Comparison of ENCODE assay signal across 1 cellular context in the genomic region with DNA sequence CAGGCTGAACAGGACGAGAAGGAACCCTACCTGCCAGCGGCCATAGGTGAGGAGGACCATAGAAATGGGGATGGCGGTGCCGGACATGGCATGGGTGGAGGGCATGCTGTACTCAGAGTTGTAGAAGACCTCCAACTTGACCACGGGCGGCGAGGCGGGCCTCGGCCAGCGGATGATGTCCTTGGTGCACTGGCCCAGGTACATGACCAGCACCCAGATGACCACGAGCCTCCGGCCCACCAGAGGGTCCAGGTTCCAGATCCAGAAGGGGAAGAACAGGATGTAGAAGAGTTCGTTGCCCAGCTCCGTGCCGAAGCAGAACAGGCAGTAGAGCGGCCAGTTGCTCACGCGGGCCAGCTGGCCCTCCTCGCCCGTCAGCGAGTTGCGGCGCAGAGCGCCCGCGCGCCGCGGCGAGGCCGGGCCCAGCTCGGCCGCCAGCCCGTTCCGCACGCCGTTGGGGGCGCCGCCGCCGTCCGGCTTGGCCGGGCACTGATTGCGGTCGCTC.
TF ChIP-seq lines count a peak whose summit lies in the region.

No MANE protein-coding gene starts in this region.

TF ChIP-seq in HepG2, 621 proteins besides CTCF, POLR2A, EP300 and RAD21 (continued from another document and continues in another):
- no peak for TF ChIP-seq NONO (IDR thresholded peaks at IDR 0.05)
- TF ChIP-seq NONO (CRISPR knock-in tag; conservative IDR thresholded peaks at IDR 0.05), result no peak
- no peak for TF ChIP-seq SRSF4 (IDR thresholded peaks at IDR 0.05; ENCODE audit: low read depth, low read length, poor library complexity, severe bottlenecking)
- TF ChIP-seq, protein P1, sequence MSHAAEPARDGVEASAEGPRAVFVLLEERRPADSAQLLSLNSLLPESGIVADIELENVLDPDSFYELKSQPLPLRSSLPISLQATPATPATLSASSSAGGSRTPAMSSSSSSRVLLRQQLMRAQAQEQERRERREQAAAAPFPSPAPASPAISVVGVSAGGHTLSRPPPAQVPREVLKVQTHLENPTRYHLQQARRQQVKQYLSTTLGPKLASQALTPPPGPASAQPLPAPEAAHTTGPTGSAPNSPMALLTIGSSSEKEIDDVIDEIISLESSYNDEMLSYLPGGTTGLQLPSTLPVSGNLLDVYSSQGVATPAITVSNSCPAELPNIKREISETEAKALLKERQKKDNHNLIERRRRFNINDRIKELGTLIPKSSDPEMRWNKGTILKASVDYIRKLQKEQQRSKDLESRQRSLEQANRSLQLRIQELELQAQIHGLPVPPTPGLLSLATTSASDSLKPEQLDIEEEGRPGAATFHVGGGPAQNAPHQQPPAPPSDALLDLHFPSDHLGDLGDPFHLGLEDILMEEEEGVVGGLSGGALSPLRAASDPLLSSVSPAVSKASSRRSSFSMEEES (CRISPR knock-in tag; IDR thresholded peaks at IDR 0.05), result no peak
- no peak for TF ChIP-seq KLF9 (CRISPR knock-in tag; IDR thresholded peaks at IDR 0.05; ENCODE audit: low read depth)
- no peak for TF ChIP-seq SIN3B (IDR thresholded peaks at IDR 0.05; ENCODE audit: low read length)
- TF ChIP-seq, protein P2, sequence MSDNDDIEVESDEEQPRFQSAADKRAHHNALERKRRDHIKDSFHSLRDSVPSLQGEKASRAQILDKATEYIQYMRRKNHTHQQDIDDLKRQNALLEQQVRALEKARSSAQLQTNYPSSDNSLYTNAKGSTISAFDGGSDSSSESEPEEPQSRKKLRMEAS (IDR thresholded peaks at IDR 0.05), result peak; percentile 57
- TF ChIP-seq ASH2L (IDR thresholded peaks at IDR 0.05; ENCODE audit: insufficient read length, low read depth, low read length), result peak; percentile 46
- no peak for TF ChIP-seq ZNF282 (IDR thresholded peaks at IDR 0.05; ENCODE audit: partially characterized antibody)
- no peak for TF ChIP-seq AGO1 (IDR thresholded peaks at IDR 0.05; ENCODE audit: low read depth, low read length, poor library complexity, severe bottlenecking)
- TF ChIP-seq MBNL3 (CRISPR knock-in tag; conservative IDR thresholded peaks at IDR 0.05), result no peak
- TF ChIP-seq ZNF264 (CRISPR knock-in tag; IDR thresholded peaks at IDR 0.05), result no peak
- TF ChIP-seq RFX5 (IDR thresholded peaks at IDR 0.05; ENCODE audit: low read depth, low read length), result no peak
- TF ChIP-seq, protein P3, sequence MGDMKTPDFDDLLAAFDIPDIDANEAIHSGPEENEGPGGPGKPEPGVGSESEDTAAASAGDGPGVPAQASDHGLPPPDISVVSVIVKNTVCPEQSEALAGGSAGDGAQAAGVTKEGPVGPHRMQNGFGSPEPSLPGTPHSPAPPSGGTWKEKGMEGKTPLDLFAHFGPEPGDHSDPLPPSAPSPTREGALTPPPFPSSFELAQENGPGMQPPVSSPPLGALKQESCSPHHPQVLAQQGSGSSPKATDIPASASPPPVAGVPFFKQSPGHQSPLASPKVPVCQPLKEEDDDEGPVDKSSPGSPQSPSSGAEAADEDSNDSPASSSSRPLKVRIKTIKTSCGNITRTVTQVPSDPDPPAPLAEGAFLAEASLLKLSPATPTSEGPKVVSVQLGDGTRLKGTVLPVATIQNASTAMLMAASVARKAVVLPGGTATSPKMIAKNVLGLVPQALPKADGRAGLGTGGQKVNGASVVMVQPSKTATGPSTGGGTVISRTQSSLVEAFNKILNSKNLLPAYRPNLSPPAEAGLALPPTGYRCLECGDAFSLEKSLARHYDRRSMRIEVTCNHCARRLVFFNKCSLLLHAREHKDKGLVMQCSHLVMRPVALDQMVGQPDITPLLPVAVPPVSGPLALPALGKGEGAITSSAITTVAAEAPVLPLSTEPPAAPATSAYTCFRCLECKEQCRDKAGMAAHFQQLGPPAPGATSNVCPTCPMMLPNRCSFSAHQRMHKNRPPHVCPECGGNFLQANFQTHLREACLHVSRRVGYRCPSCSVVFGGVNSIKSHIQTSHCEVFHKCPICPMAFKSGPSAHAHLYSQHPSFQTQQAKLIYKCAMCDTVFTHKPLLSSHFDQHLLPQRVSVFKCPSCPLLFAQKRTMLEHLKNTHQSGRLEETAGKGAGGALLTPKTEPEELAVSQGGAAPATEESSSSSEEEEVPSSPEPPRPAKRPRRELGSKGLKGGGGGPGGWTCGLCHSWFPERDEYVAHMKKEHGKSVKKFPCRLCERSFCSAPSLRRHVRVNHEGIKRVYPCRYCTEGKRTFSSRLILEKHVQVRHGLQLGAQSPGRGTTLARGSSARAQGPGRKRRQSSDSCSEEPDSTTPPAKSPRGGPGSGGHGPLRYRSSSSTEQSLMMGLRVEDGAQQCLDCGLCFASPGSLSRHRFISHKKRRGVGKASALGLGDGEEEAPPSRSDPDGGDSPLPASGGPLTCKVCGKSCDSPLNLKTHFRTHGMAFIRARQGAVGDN (CRISPR knock-in tag; IDR thresholded peaks at IDR 0.05), result peak; percentile 57; the same call in 1 of the 2 replicates
- TF ChIP-seq SALL1 (CRISPR knock-in tag; IDR thresholded peaks at IDR 0.05), result no peak
- peak; percentile 65; the same call in 1 of the 2 replicates for TF ChIP-seq SPEN (CRISPR knock-in tag; IDR thresholded peaks at IDR 0.05; ENCODE audit: low read depth)
- TF ChIP-seq ZNF547 (CRISPR knock-in tag; IDR thresholded peaks at IDR 0.05), result 0 out of 2 replicates have a peak, but pooled peaks have one; percentile 4
- 0 out of 2 replicates have a peak, but pooled peaks have one; percentile 4 for TF ChIP-seq POGZ (CRISPR knock-in tag; IDR thresholded peaks at IDR 0.05)
- TF ChIP-seq, protein P4, sequence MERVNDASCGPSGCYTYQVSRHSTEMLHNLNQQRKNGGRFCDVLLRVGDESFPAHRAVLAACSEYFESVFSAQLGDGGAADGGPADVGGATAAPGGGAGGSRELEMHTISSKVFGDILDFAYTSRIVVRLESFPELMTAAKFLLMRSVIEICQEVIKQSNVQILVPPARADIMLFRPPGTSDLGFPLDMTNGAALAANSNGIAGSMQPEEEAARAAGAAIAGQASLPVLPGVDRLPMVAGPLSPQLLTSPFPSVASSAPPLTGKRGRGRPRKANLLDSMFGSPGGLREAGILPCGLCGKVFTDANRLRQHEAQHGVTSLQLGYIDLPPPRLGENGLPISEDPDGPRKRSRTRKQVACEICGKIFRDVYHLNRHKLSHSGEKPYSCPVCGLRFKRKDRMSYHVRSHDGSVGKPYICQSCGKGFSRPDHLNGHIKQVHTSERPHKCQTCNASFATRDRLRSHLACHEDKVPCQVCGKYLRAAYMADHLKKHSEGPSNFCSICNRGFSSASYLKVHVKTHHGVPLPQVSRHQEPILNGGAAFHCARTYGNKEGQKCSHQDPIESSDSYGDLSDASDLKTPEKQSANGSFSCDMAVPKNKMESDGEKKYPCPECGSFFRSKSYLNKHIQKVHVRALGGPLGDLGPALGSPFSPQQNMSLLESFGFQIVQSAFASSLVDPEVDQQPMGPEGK (CRISPR knock-in tag; IDR thresholded peaks at IDR 0.05), result no peak
- TF ChIP-seq, protein P5, sequence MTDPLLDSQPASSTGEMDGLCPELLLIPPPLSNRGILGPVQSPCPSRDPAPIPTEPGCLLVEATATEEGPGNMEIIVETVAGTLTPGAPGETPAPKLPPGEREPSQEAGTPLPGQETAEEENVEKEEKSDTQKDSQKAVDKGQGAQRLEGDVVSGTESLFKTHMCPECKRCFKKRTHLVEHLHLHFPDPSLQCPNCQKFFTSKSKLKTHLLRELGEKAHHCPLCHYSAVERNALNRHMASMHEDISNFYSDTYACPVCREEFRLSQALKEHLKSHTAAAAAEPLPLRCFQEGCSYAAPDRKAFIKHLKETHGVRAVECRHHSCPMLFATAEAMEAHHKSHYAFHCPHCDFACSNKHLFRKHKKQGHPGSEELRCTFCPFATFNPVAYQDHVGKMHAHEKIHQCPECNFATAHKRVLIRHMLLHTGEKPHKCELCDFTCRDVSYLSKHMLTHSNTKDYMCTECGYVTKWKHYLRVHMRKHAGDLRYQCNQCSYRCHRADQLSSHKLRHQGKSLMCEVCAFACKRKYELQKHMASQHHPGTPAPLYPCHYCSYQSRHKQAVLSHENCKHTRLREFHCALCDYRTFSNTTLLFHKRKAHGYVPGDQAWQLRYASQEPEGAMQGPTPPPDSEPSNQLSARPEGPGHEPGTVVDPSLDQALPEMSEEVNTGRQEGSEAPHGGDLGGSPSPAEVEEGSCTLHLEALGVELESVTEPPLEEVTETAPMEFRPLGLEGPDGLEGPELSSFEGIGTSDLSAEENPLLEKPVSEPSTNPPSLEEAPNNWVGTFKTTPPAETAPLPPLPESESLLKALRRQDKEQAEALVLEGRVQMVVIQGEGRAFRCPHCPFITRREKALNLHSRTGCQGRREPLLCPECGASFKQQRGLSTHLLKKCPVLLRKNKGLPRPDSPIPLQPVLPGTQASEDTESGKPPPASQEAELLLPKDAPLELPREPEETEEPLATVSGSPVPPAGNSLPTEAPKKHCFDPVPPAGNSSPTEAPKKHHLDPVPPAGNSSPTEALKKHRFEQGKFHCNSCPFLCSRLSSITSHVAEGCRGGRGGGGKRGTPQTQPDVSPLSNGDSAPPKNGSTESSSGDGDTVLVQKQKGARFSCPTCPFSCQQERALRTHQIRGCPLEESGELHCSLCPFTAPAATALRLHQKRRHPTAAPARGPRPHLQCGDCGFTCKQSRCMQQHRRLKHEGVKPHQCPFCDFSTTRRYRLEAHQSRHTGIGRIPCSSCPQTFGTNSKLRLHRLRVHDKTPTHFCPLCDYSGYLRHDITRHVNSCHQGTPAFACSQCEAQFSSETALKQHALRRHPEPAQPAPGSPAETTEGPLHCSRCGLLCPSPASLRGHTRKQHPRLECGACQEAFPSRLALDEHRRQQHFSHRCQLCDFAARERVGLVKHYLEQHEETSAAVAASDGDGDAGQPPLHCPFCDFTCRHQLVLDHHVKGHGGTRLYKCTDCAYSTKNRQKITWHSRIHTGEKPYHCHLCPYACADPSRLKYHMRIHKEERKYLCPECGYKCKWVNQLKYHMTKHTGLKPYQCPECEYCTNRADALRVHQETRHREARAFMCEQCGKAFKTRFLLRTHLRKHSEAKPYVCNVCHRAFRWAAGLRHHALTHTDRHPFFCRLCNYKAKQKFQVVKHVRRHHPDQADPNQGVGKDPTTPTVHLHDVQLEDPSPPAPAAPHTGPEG (CRISPR knock-in tag; IDR thresholded peaks at IDR 0.05), result no peak
- no peak for TF ChIP-seq HDAC2 (CRISPR knock-in tag; IDR thresholded peaks at IDR 0.05)
- TF ChIP-seq MXI1 (IDR thresholded peaks at IDR 0.05; ENCODE audit: borderline replicate concordance, low read depth, low read length), result peak; percentile 47; the same call in 1 of the 3 replicates
- TF ChIP-seq POLR2AphosphoS5 (IDR thresholded peaks at IDR 0.05; ENCODE audit: low read depth, low read length), result no peak
- TF ChIP-seq, protein P6, sequence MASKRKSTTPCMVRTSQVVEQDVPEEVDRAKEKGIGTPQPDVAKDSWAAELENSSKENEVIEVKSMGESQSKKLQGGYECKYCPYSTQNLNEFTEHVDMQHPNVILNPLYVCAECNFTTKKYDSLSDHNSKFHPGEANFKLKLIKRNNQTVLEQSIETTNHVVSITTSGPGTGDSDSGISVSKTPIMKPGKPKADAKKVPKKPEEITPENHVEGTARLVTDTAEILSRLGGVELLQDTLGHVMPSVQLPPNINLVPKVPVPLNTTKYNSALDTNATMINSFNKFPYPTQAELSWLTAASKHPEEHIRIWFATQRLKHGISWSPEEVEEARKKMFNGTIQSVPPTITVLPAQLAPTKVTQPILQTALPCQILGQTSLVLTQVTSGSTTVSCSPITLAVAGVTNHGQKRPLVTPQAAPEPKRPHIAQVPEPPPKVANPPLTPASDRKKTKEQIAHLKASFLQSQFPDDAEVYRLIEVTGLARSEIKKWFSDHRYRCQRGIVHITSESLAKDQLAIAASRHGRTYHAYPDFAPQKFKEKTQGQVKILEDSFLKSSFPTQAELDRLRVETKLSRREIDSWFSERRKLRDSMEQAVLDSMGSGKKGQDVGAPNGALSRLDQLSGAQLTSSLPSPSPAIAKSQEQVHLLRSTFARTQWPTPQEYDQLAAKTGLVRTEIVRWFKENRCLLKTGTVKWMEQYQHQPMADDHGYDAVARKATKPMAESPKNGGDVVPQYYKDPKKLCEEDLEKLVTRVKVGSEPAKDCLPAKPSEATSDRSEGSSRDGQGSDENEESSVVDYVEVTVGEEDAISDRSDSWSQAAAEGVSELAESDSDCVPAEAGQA (IDR thresholded peaks at IDR 0.05; ENCODE audit: low read depth), result 0 out of 2 replicates have a peak, but pooled peaks have one; percentile 25
- TF ChIP-seq, protein P6 (CRISPR knock-in tag; IDR thresholded peaks at IDR 0.05; ENCODE audit: borderline replicate concordance), result no peak
- TF ChIP-seq SIN3A (IDR thresholded peaks at IDR 0.05; ENCODE audit: borderline replicate concordance, low read depth, low read length), result 0 out of 2 replicates have a peak, but pooled peaks have one; percentile 0
- peak; percentile 42; the same call in 1 of the 2 replicates for TF ChIP-seq SAP130 (CRISPR knock-in tag; IDR thresholded peaks at IDR 0.05; ENCODE audit: low read depth)
- TF ChIP-seq ZNF121 (CRISPR knock-in tag; IDR thresholded peaks at IDR 0.05), result 0 out of 2 replicates have a peak, but pooled peaks have one; percentile 13
- TF ChIP-seq, protein P7, sequence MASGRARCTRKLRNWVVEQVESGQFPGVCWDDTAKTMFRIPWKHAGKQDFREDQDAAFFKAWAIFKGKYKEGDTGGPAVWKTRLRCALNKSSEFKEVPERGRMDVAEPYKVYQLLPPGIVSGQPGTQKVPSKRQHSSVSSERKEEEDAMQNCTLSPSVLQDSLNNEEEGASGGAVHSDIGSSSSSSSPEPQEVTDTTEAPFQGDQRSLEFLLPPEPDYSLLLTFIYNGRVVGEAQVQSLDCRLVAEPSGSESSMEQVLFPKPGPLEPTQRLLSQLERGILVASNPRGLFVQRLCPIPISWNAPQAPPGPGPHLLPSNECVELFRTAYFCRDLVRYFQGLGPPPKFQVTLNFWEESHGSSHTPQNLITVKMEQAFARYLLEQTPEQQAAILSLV (CRISPR knock-in tag; IDR thresholded peaks at IDR 0.05; ENCODE audit: borderline replicate concordance), result 0 out of 2 replicates have a peak, but pooled peaks have one; percentile 18
- TF ChIP-seq, protein P8, sequence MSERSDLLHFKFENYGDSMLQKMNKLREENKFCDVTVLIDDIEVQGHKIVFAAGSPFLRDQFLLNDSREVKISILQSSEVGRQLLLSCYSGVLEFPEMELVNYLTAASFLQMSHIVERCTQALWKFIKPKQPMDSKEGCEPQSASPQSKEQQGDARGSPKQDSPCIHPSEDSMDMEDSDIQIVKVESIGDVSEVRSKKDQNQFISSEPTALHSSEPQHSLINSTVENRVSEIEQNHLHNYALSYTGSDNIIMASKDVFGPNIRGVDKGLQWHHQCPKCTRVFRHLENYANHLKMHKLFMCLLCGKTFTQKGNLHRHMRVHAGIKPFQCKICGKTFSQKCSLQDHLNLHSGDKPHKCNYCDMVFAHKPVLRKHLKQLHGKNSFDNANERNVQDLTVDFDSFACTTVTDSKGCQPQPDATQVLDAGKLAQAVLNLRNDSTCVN (CRISPR knock-in tag; IDR thresholded peaks at IDR 0.05; ENCODE audit: borderline replicate concordance), result no peak
